ENCODE assay signal across 9 cellular contexts in the genomic region with DNA sequence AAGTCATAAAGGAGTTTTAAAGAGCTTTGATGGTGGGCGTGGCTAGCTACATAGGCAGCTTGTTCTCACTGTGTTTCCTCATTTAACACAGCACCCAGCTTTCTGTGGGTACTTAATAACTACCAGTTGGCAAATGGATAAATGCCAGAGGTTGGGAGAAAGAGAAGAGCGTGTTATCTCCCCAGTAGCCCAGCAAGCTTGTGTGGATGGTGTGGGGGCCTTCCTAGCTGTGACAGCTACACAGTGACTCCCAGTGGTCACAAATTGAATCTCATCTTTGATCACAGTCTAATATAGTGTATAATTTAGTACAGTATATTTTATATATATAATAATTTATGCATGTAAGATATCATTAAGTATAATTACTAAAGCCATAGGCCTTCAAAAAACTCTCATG.
DNase-seq lines count a peak whose midpoint lies in the region; ATAC-seq, FAIRE-seq and TF ChIP-seq lines count a peak whose summit lies in the region.
"Had no signal": no experiment of that assay in that cellular context is flagged by ENCODE, and none has a peak within 500 bp of the region (broad histone marks: within the 10 kb centered on the region; RNA-seq: fewer than 3 reads in every experiment).

No MANE protein-coding gene starts in this region.

- peak; percentile 56 for TF ChIP-seq CTCF in LNCAP (IDR thresholded peaks at IDR 0.05)
- TF ChIP-seq CTCF in hepatocyte (IDR thresholded peaks at IDR 0.05; ENCODE audit: poor library complexity), result peak; percentile 76
- peak in 4 of 5 experiments; percentile 41 to 59 (median 42) for TF ChIP-seq CTCF in tibial nerve (IDR thresholded peaks at IDR 0.05)

- no peak overlapping the region for H2AFZ ChIP-seq in hepatocyte

- H3K79me2 ChIP-seq in hepatocyte, result no peaks in the 10 kb centered on the region

- H3K36me3 ChIP-seq in hepatocyte (replicated peaks; ENCODE audit: insufficient read depth, low read depth) (no peaks in the 10 kb centered on the region), tibial nerve (no peaks in the 10 kb centered on the region)

- H3K4me1 ChIP-seq in hepatocyte (ENCODE audit: insufficient read depth), result no peaks in the 10 kb centered on the region
- peaks cover 0 to 9% (median 0%) of the 10 kb centered on the region in 4 donors for H3K4me1 ChIP-seq in tibial nerve

- no peak for TF ChIP-seq POLR2A in tibial nerve (IDR thresholded peaks at IDR 0.05)

- TF ChIP-seq EP300 in tibial nerve (IDR thresholded peaks at IDR 0.05), result peak in 1 of 2 donors; percentile 17

- H3K4me3 ChIP-seq in hepatocyte, result no peak overlapping the region
- H3K4me3 ChIP-seq in tibial nerve, result no peak overlapping the region

- peak; percentile 81 for ATAC-seq in GM19351 (IDR thresholded peaks at IDR 0.05; ENCODE audit: unreplicated experiment)
- ATAC-seq in HG02588 (IDR thresholded peaks at IDR 0.05; ENCODE audit: unreplicated experiment), result no peak

- H3K9me3 ChIP-seq in hepatocyte (ENCODE audit: low read depth) (no peaks in the 10 kb centered on the region), tibial nerve (no peaks in the 10 kb centered on the region)

- peak; percentile 83 for FAIRE-seq in A204.1 (lab: Jason Lieb, UNC)

- H3K27ac ChIP-seq in hepatocyte (no peak overlapping the region), tibial nerve (peak overlapping the region in 1 of 4 donors; percentile 1)

- H3K27me3 ChIP-seq in hepatocyte (no peaks in the 10 kb centered on the region), tibial nerve (no peaks in the 10 kb centered on the region)

- no peaks in the 10 kb centered on the region for H4K20me1 ChIP-seq in hepatocyte (ENCODE audit: insufficient read depth, poor library complexity, severe bottlenecking)

- H3K4me2 ChIP-seq in hepatocyte, result no peak overlapping the region

- no peaks in the 10 kb centered on the region for H3K9me2 ChIP-seq in hepatocyte (replicated peaks; ENCODE audit: insufficient read depth)

- WGBS in hepatocyte (ENCODE audit: low lambda C conversion rate, missing lambda C conversion rate), result 20% methylated on average over 2 of the region's 2 CpGs
- WGBS in tibial nerve, 2 donors, result 16 to 19% methylated on average over 2 of the region's 2 CpGs

- DNase-seq in SKM-1 treated with dmso at 0.1 percent for 144 hours (lab: John Stamatoyannopoulos, UW; ENCODE audit: unreplicated experiment) (peak; percentile 15), hepatocyte (ENCODE audit: low spot score) (peak; percentile 73), tibial nerve (ENCODE audit: low spot score in 2 of 2) (peak in 1 of 2 donors; percentile 14), NCI-H2171 (lab: John Stamatoyannopoulos, UW) (no peak)
- DNase-seq: activated naive CD8-positive, alpha-beta T cell treated with anti-CD3 and anti-CD28 coated beads, Interleukin-2, amount 10 ng/mL, durations not matched to agents 7 days and 5 days had no signal
